Comparison of ENCODE assay signal across 13 cellular contexts in genomic region chr2:235501663-235502009, GRCh38. TPM values are rescaled to one million over a fixed set of nuclear protein-coding genes. Genes with fewer than 3 reads are reported as not detected.
DNase-seq lines count a peak whose midpoint lies in the region; ATAC-seq, FAIRE-seq and TF ChIP-seq lines count a peak whose summit lies in the region.
"Had no signal": no experiment of that assay in that cellular context is flagged by ENCODE, and none has a peak within 500 bp of the region (broad histone marks: within the 10 kb centered on the region; RNA-seq: fewer than 3 reads in every experiment).

No MANE protein-coding gene starts in this region.

- WGBS in A549 (ENCODE audit: missing lambda C conversion rate), result 50% methylated on average over 6 of the region's 6 CpGs
- 66 to 74% methylated on average over 6 of the region's 6 CpGs for WGBS in lower leg skin, 2 donors

- peaks cover 0 to 2% (median 0%) of the 10 kb centered on the region in 11 donors for H3K9me3 Mint-ChIP-seq in naive thymus-derived CD4-positive, alpha-beta T cell
- H3K9me3 Mint-ChIP-seq: activated CD4-positive, alpha-beta memory T cell treated with anti-CD3 and anti-CD28 coated beads for 36 hours; natural killer cell had no signal

- no peak for FAIRE-seq in A549 (lab: Jason Lieb, UNC)

- H3K36me3 ChIP-seq in RWPE2 (ENCODE audit: low read depth) (no peaks in the 10 kb centered on the region), iPS-20b (ENCODE audit: insufficient read depth, low read depth, low read length) (no peaks in the 10 kb centered on the region)
- H3K36me3 ChIP-seq in naive thymus-derived CD4-positive, alpha-beta T cell (ENCODE audit: control insufficient read depth in 2 of 3, insufficient read depth in 3 of 3, low read length in 3 of 3), result no peaks in the 10 kb centered on the region
- H3K36me3 ChIP-seq: upper lobe of right lung had no signal

- no peak for TF ChIP-seq EP300 in A549 (IDR thresholded peaks at IDR 0.05)

- H3K27ac Mint-ChIP-seq in naive thymus-derived CD4-positive, alpha-beta T cell, result no peak overlapping the region
- H3K27ac Mint-ChIP-seq: activated CD4-positive, alpha-beta memory T cell treated with anti-CD3 and anti-CD28 coated beads for 36 hours; natural killer cell had no signal

- H3K4me1 Mint-ChIP-seq in naive thymus-derived CD4-positive, alpha-beta T cell, result peaks cover 0 to 23% (median 11%) of the 10 kb centered on the region in 7 donors

- peak overlapping the region; percentile 92 for H3K4me2 ChIP-seq in A549

- TF ChIP-seq POLR2A in A549 (IDR thresholded peaks at IDR 0.05; ENCODE audit: low read length) (no peak), lower leg skin (IDR thresholded peaks at IDR 0.05) (no peak)

- ATAC-seq in A549, result no peak
- ATAC-seq in GM21423 (IDR thresholded peaks at IDR 0.05; ENCODE audit: unreplicated experiment), result peak; percentile 24
- no peak for ATAC-seq in RWPE2 (ENCODE audit: low read depth)
- ATAC-seq in naive thymus-derived CD4-positive, alpha-beta T cell, result no peak
- ATAC-seq in HG02840 (IDR thresholded peaks at IDR 0.05; ENCODE audit: low FRiP score, unreplicated experiment), result no peak
- ATAC-seq: body of pancreas, natural killer cell, upper lobe of right lung had no signal

- TF ChIP-seq CTCF in A549 (IDR thresholded peaks at IDR 0.05) (no peak), RWPE2 (IDR thresholded peaks at IDR 0.05; ENCODE audit: poor library complexity, severe bottlenecking) (no peak), lower leg skin (IDR thresholded peaks at IDR 0.05) (no peak)

- peaks cover 58 to 76% (median 65%) of the 10 kb centered on the region in 5 donors for H3K27me3 Mint-ChIP-seq in naive thymus-derived CD4-positive, alpha-beta T cell

- POLR2A ChIA-PET in A549 (lab: Yijun Ruan, JAX), result no interaction called here
- POLR2A ChIA-PET in naive thymus-derived CD4-positive, alpha-beta T cell (lab: Charles Lee), result no interaction called here

- H3K4me3 ChIP-seq in A549, result no peak overlapping the region
- no peak overlapping the region for H3K4me3 ChIP-seq in RWPE2 (ENCODE audit: severe bottlenecking)
- H3K4me3 ChIP-seq in iPS-20b (ENCODE audit: low read length), result peak overlapping the region; percentile 19; the same call in 1 of the 2 replicates
- no peak overlapping the region for H3K4me3 ChIP-seq in naive thymus-derived CD4-positive, alpha-beta T cell (ENCODE audit: low read length)
- no peak overlapping the region for H3K4me3 ChIP-seq in lower leg skin (ENCODE audit: low read depth, poor library complexity, severe bottlenecking)
- H3K4me3 ChIP-seq: body of pancreas, upper lobe of right lung had no signal

- CTCF ChIA-PET in A549 (lab: Yijun Ruan, JAX), result interaction anchor here (1.1 to 7.4 kb wide), 9 partner anchors 9 to 366 kb away, joined by 3 to 57 read pairs (median 6); no protein-coding TSS in a partner anchor
- CTCF ChIA-PET in naive thymus-derived CD4-positive, alpha-beta T cell (lab: Charles Lee), result no interaction called here

- intact Hi-C loops in naive thymus-derived CD4-positive, alpha-beta T cell (cut with micrococcal nuclease), result no loop called here
- intact Hi-C loops in lower leg skin (cut with DNase I; ENCODE audit: low total_unique reads), result no loop called here

- H3K27me3 ChIP-seq in RWPE2 (ENCODE audit: insufficient read depth, poor library complexity, severe bottlenecking), result no peaks in the 10 kb centered on the region
- H3K27me3 ChIP-seq in iPS-20b (ENCODE audit: insufficient read depth, low read length), result no peaks in the 10 kb centered on the region; the same call in 1 of the 2 replicates
- H3K27me3 ChIP-seq in naive thymus-derived CD4-positive, alpha-beta T cell (ENCODE audit: control insufficient read depth in 2 of 2, insufficient read depth in 2 of 2, low read length in 2 of 2), result no peaks in the 10 kb centered on the region
- H3K27me3 ChIP-seq: body of pancreas, upper lobe of right lung had no signal

- H3K9ac ChIP-seq in iPS-20b (ENCODE audit: low read depth, low read length), result peak overlapping the region; percentile 2; the same call in 1 of the 2 replicates

- H3K4me3 Mint-ChIP-seq in naive thymus-derived CD4-positive, alpha-beta T cell, result peak overlapping the region in 2 of 10 donors; percentile 2 to 26
- H3K4me3 Mint-ChIP-seq: activated CD4-positive, alpha-beta memory T cell treated with anti-CD3 and anti-CD28 coated beads for 36 hours; natural killer cell had no signal

- H3K9me3 ChIP-seq in A549 (no peaks in the 10 kb centered on the region), RWPE2 (ENCODE audit: severe bottlenecking) (no peaks in the 10 kb centered on the region), iPS-20b (ENCODE audit: insufficient read depth, low read depth, low read length) (no peaks in the 10 kb centered on the region)
- no peaks in the 10 kb centered on the region for H3K9me3 ChIP-seq in naive thymus-derived CD4-positive, alpha-beta T cell (ENCODE audit: control insufficient read depth in 2 of 3, low read length in 3 of 3)
- H3K9me3 ChIP-seq: body of pancreas, upper lobe of right lung had no signal

- H3K4me1 ChIP-seq in A549, result peaks cover 73% of the 10 kb centered on the region
- peaks cover 25% of the 10 kb centered on the region for H3K4me1 ChIP-seq in RWPE2 (ENCODE audit: insufficient read depth, poor library complexity, severe bottlenecking)
- peaks cover 54% of the 10 kb centered on the region for H3K4me1 ChIP-seq in iPS-20b (ENCODE audit: insufficient read depth, low read length)
- H3K4me1 ChIP-seq in naive thymus-derived CD4-positive, alpha-beta T cell (ENCODE audit: control insufficient read depth in 2 of 2, insufficient read depth in 2 of 2, low read length in 2 of 2), result peaks cover 0 to 5% of the 10 kb centered on the region in 2 donors

- peaks cover 0 to 5% (median 0%) of the 10 kb centered on the region in 5 donors for H3K36me3 Mint-ChIP-seq in naive thymus-derived CD4-positive, alpha-beta T cell
- H3K36me3 Mint-ChIP-seq: activated CD4-positive, alpha-beta memory T cell treated with anti-CD3 and anti-CD28 coated beads for 36 hours; natural killer cell had no signal

- no peak for TF ChIP-seq RAD21 in A549 (conservative IDR thresholded peaks at IDR 0.05 in 1 of 2, IDR thresholded peaks at IDR 0.05 in 1 of 2)

- no peak for DNase-seq in A549 (ENCODE audit: low read depth in 1 of 2, low spot score in 1 of 2)
- DNase-seq in RWPE2 (ENCODE audit: low spot score), result no peak
- DNase-seq in naive thymus-derived CD4-positive, alpha-beta T cell, result no peak
- DNase-seq in HK-2 (ENCODE audit: unreplicated experiment), result no peak
- no peak for DNase-seq in lower leg skin (ENCODE audit: low spot score in 2 of 2)
- DNase-seq: body of pancreas; natural killer cell; stimulated activated CD4-positive, alpha-beta T cell treated with anti-CD3 and anti-CD28 coated beads, Interleukin-4, amount 100 ng/mL, for 24 hours; upper lobe of right lung had no signal

- peak overlapping the region; percentile 49 to 77; a peak in 4 of 6 replicates for H3K27ac ChIP-seq in A549
- peak overlapping the region; percentile 58 for H3K27ac ChIP-seq in RWPE2 (ENCODE audit: poor library complexity, severe bottlenecking)
- peak overlapping the region; percentile 13 for H3K27ac ChIP-seq in iPS-20b (ENCODE audit: low read length)
- H3K27ac ChIP-seq in naive thymus-derived CD4-positive, alpha-beta T cell (ENCODE audit: low read depth, low read length), result no peak overlapping the region
- H3K27ac ChIP-seq: body of pancreas, upper lobe of right lung had no signal

TF ChIP-seq in A549, 52 proteins besides CTCF, POLR2A, EP300 and RAD21:
- no peak for TF ChIP-seq RARB (CRISPR knock-in tag; IDR thresholded peaks at IDR 0.05)
- no peak for TF ChIP-seq RNF2 (IDR thresholded peaks at IDR 0.05; ENCODE audit: borderline replicate concordance, low read depth)
TF ChIP-seq in A549: peak in this region for 0.

RNA-seq across cellular contexts. Expression of gene AGAP1, which starts 7.8 kb away (rescaled TPM):
- polyA plus RNA-seq in A549 (2011; rRNA removed) (21.9 and 23.9 TPM in 2 replicates), A549 (2017; fragmentation: RNase III; extraction: RNeasy Plus Mini Kit Qiagen cat#74134 plus additional on column Dnase treatment) (19.4 to 20.6 TPM (median 20.2 TPM) in 3 replicates)
- polyA plus RNA-seq in A549 (2012; cell fraction: cytosol; rRNA removed), result 25.5 and 30.7 TPM in 2 replicates
- polyA plus RNA-seq in A549 (2012; cell fraction: nucleus; rRNA removed), result 19.2 and 25.0 TPM in 2 replicates
- 52.7 and 67.8 TPM in 2 replicates for polyA minus RNA-seq in A549 (2011; rRNA and poly(A)+ RNA removed)
- 1 to 10 TPM in 2 of 5 experiments, under 1 TPM in 3; 0.35 to 9.6 (median 0.85) TPM for total RNA-seq in naive thymus-derived CD4-positive, alpha-beta T cell
- polyA plus RNA-seq in naive thymus-derived CD4-positive, alpha-beta T cell, result not detected
- total RNA-seq in lower leg skin, result 10 to 100 TPM; 13.7 to 18.5 (median 17.1) TPM
